In the genomic region with DNA sequence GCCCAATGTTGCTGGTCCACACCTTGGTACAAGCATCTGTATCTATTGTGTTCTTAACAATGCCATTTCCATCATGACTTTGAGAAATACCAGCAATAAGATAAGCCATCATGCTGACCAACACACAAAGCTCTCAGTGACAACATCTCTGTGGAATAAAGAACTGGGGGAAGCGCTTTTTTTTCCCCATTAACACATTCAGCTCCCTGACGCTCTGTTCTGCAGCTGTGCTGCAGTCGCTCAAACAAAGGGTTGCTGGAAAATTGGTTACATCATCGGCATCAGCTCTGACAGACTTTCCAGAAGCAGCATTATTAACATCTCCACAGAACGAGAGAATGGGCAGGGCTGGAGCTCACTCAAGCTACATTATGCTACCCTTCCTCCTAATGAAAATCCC, we compare ENCODE assay signal across 21 cellular contexts. TPM values are rescaled to one million over a fixed set of nuclear protein-coding genes. Genes with fewer than 3 reads are reported as not detected.
DNase-seq lines count a peak whose midpoint lies in the region; ATAC-seq and TF ChIP-seq lines count a peak whose summit lies in the region.
"Had no signal": no experiment of that assay in that cellular context is flagged by ENCODE, and none has a peak within 500 bp of the region (broad histone marks: within the 10 kb centered on the region; RNA-seq: fewer than 3 reads in every experiment).

No MANE protein-coding gene starts in this region.

- WGBS in adrenal gland, 4 donors: 49 to 69% (median 58%) methylated on average over 5 of the region's 5 CpGs

- DNase-seq in NCI-H1092 (lab: John Stamatoyannopoulos, UW) (peak; percentile 22), NCI-H1436 (lab: John Stamatoyannopoulos, UW) (peak; percentile 61), NCI-H748 (lab: John Stamatoyannopoulos, UW; ENCODE audit: unreplicated experiment) (peak; percentile 92), neural crest cell (ENCODE audit: low read depth, low spot score) (no peak), foreskin melanocyte (no peak), adrenal gland (no peak)
- no peak for DNase-seq in activated naive CD8-positive, alpha-beta T cell treated with anti-CD3 and anti-CD28 coated beads, Interleukin-2, amount 50 U/mL, for 24 hours
- DNase-seq: CD4-positive, alpha-beta T cell; DND-41; GDM1; NCI-H1694; NCI-H2171 had no signal

- no peaks in the 10 kb centered on the region for H3K4me1 ChIP-seq in adrenal gland (replicated peaks in 1 of 2)

- TF ChIP-seq CTCF in neural crest cell (conservative IDR thresholded peaks at IDR 0.05): no peak
- no peak for TF ChIP-seq CTCF in adrenal gland (IDR thresholded peaks at IDR 0.05)

- no peaks in the 10 kb centered on the region for H3K27me3 Mint-ChIP-seq in neural crest cell (ENCODE audit: low read depth)
- H3K27me3 Mint-ChIP-seq in activated naive CD8-positive, alpha-beta T cell treated with anti-CD3 and anti-CD28 coated beads, Interleukin-2, amount 50 U/mL, for 24 hours: no peaks in the 10 kb centered on the region
- H3K27me3 Mint-ChIP-seq: CD4-positive, alpha-beta T cell had no signal

- no peaks in the 10 kb centered on the region for H3K36me3 Mint-ChIP-seq in neural crest cell (ENCODE audit: low read depth)
- H3K36me3 Mint-ChIP-seq in activated naive CD8-positive, alpha-beta T cell treated with anti-CD3 and anti-CD28 coated beads, Interleukin-2, amount 50 U/mL, for 24 hours (ENCODE audit: low read depth): no peaks in the 10 kb centered on the region
- H3K36me3 Mint-ChIP-seq: IgD-negative memory B cell had no signal

- no peaks in the 10 kb centered on the region for H3K9me3 ChIP-seq in adrenal gland (replicated peaks in 1 of 3)

- no peaks in the 10 kb centered on the region for H3K36me3 ChIP-seq in adrenal gland (replicated peaks in 1 of 2)

- H3K4me1 Mint-ChIP-seq in neural crest cell: peaks cover 37% of the 10 kb centered on the region
- H3K4me1 Mint-ChIP-seq in activated naive CD8-positive, alpha-beta T cell treated with anti-CD3 and anti-CD28 coated beads, Interleukin-2, amount 50 U/mL, for 24 hours: no peaks in the 10 kb centered on the region
- H3K4me1 Mint-ChIP-seq: IgD-negative memory B cell had no signal

- no peak for ATAC-seq in activated naive CD8-positive, alpha-beta T cell treated with anti-CD3 and anti-CD28 coated beads, Interleukin-2, amount 50 U/mL, for 24 hours
- ATAC-seq: GM12878, GM23338, HCT116 had no signal

- no peak for TF ChIP-seq POLR2A in adrenal gland (IDR thresholded peaks at IDR 0.05)

- H3K27me3 ChIP-seq in adrenal gland: peaks cover 15% of the 10 kb centered on the region

- H3K4me3 ChIP-seq in adrenal gland: no peak overlapping the region
- H3K4me3 ChIP-seq: GM12878, GM23338 had no signal

- no peak overlapping the region for H3K4me3 Mint-ChIP-seq in neural crest cell
- H3K4me3 Mint-ChIP-seq in activated naive CD8-positive, alpha-beta T cell treated with anti-CD3 and anti-CD28 coated beads, Interleukin-2, amount 50 U/mL, for 24 hours: no peak overlapping the region
- H3K4me3 Mint-ChIP-seq: CD4-positive, alpha-beta T cell; GM23338; IgD-negative memory B cell had no signal

- no peak overlapping the region for H3K27ac ChIP-seq in adrenal gland
- H3K27ac ChIP-seq: HL-60 had no signal

- H3K9me3 Mint-ChIP-seq in neural crest cell: no peaks in the 10 kb centered on the region
- H3K9me3 Mint-ChIP-seq in activated naive CD8-positive, alpha-beta T cell treated with anti-CD3 and anti-CD28 coated beads, Interleukin-2, amount 50 U/mL, for 24 hours: no peaks in the 10 kb centered on the region
- H3K9me3 Mint-ChIP-seq: CD4-positive, alpha-beta T cell; GM23338; IgD-negative memory B cell had no signal

- peak overlapping the region; percentile 93 for H3K27ac Mint-ChIP-seq in neural crest cell (ENCODE audit: unreplicated experiment)
- no peak overlapping the region for H3K27ac Mint-ChIP-seq in activated naive CD8-positive, alpha-beta T cell treated with anti-CD3 and anti-CD28 coated beads, Interleukin-2, amount 50 U/mL, for 24 hours
- H3K27ac Mint-ChIP-seq: CD4-positive, alpha-beta T cell; GM23338; IgD-negative memory B cell had no signal

- intact Hi-C loops in adrenal gland (cut with DNase I): no loop called here

RNA-seq across cellular contexts. Expression of gene DCX, which starts 39.9 kb away (rescaled TPM):
- total RNA-seq in neural crest cell: 80.8 and 86.4 TPM in 2 replicates
- under 1 TPM in 3 of 8 donors, not detected in 5; 0.04 to 0.98 (median 0.28) TPM for total RNA-seq in adrenal gland
- under 1 TPM; 0.07 to 0.24 (median 0.08) TPM for polyA plus RNA-seq in adrenal gland
- total RNA-seq: CD4-positive, alpha-beta T cell; GM12878; LHCN-M2; NCI-H460; OCI-LY7; RPMI7951 had no signal
- polyA plus RNA-seq: IgD-negative memory B cell had no signal

Comparison
In these comparisons a context has a peak if more than half of its experiments do, and no peak if none do; other contexts are left out.
1. DNase-seq: peak in NCI-H1092 (single experiment), NCI-H1436 (single experiment) and NCI-H748 (single experiment); none in neural crest cell (single experiment), foreskin melanocyte (single experiment), adrenal gland (0 of 7) and activated naive CD8-positive, alpha-beta T cell treated with anti-CD3 and anti-CD28 coated beads, Interleukin-2, amount 50 U/mL, for 24 hours (single experiment).
2. RNA of gene DCX, which starts 39.9 kb away (total RNA-seq): 80.8 to 86.4 TPM in neural crest cell; 0.04 to 0.98 TPM in adrenal gland; every median in the first group is over 10 times any median in the second.